8 cellular contexts compared by ENCODE assay signal in the genomic region with DNA sequence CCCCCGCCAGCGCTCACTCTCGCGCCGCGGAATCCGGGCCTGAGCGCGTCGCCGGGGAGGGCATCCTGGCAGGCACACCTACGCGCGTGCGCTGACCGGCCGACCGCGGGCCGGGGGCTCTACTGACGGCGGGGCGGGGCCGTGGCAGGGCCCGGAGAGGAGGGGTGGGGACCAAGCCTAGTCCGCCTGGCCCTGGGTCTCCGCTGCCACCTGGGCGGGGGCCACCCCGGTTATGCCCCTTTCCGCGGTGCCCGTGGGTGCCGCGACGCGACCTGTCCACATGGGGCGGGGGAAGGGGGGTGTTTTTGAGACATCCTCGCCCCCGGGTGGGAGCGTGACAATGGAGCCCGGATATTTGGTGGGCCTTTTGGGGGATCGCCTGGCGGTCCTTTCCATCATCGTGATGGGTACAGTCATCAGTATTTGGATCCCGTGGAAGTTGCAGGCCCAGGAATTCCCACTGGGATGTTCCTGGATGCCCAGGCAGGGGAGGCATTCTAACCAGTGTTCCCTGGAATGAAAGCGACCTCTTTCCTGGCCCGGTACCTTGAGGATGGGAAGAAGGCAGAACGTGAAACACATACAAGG. TPM values are rescaled to one million over a fixed set of nuclear protein-coding genes. Genes with fewer than 3 reads are reported as not detected.
DNase-seq lines count a peak whose midpoint lies in the region; ATAC-seq, FAIRE-seq and TF ChIP-seq lines count a peak whose summit lies in the region.

No MANE protein-coding gene starts in this region.

- H3K9ac ChIP-seq in HepG2 (ENCODE audit: insufficient read depth, low read depth, low read length), result no peak overlapping the region

- H3K4me3 ChIP-seq in right lobe of liver (peak overlapping the region in 2 of 3 donors; percentile 18 to 37), HepG2 (replicated peaks in 1 of 3; ENCODE audit: insufficient read depth in 1 of 3, low read depth in 2 of 3, low read length in 3 of 3) (no peak overlapping the region), dorsolateral prefrontal cortex (peak overlapping the region; percentile 61 to 93 (median 85)), aorta (ENCODE audit: low read length in 2 of 2) (peak overlapping the region; percentile 15 to 72), OCI-LY7 (ENCODE audit: low read depth, low read length, poor library complexity, severe bottlenecking) (no peak overlapping the region)

- ATAC-seq in right lobe of liver, result peak in 1 of 4 donors; percentile 26
- ATAC-seq in HepG2, result no peak
- peak; percentile 31 for ATAC-seq in aorta (ENCODE audit: low FRiP score)

- H4K20me1 ChIP-seq in HepG2 (ENCODE audit: insufficient read depth, low read length), result no peaks in the 10 kb centered on the region
- H4K20me1 ChIP-seq in OCI-LY7 (ENCODE audit: insufficient read depth, low read length), result no peaks in the 10 kb centered on the region

- TF ChIP-seq RAD21 in HepG2 (CRISPR knock-in tag; IDR thresholded peaks at IDR 0.05), result no peak

- FAIRE-seq in HepG2 (lab: Jason Lieb, UNC), result no peak

- BruUV-seq in HepG2 (replicated peaks; lab: Mats Ljungman, UMichigan), result no TSS peak
- BruUV-seq in OCI-LY7 (replicated peaks; lab: Mats Ljungman, UMichigan), result no TSS peak

- CTCF ChIA-PET in HepG2 (lab: Yijun Ruan, JAX; ENCODE audit: low intra/inter-chr PET ratio, low total read pairs), result no interaction called here
- CTCF ChIA-PET in OCI-LY7 (lab: Charles Lee; ENCODE audit: unreplicated experiment), result no interaction called here

- H3K27me3 ChIP-seq in right lobe of liver (peaks cover 0 to 42% of the 10 kb centered on the region in 2 donors), HepG2 (ENCODE audit: control insufficient read depth in 1 of 2, insufficient read depth in 2 of 2, low read length in 2 of 2) (peaks cover 3 to 28% of the 10 kb centered on the region in 2 experiments; a peak in 3 of 5 replicates), dorsolateral prefrontal cortex (no peaks in the 10 kb centered on the region), aorta (ENCODE audit: control insufficient read depth in 1 of 2, insufficient read depth in 2 of 2, low read length in 1 of 2) (no peaks in the 10 kb centered on the region)

- no peaks in the 10 kb centered on the region for H3K79me2 ChIP-seq in HepG2 (ENCODE audit: insufficient read depth, low read length)
- no peaks in the 10 kb centered on the region for H3K79me2 ChIP-seq in OCI-LY7 (ENCODE audit: insufficient read depth, low read depth, low read length)

- H3K36me3 ChIP-seq in right lobe of liver, result no peaks in the 10 kb centered on the region
- H3K36me3 ChIP-seq in HepG2 (replicated peaks in 1 of 2; ENCODE audit: control insufficient read depth in 1 of 2, insufficient read depth in 2 of 2, low read length in 2 of 2), result no peaks in the 10 kb centered on the region
- H3K36me3 ChIP-seq in aorta (ENCODE audit: control insufficient read depth in 1 of 2, insufficient read depth in 2 of 2, low read length in 1 of 2), result no peaks in the 10 kb centered on the region
- H3K36me3 ChIP-seq in OCI-LY7 (ENCODE audit: insufficient read depth, low read length), result no peaks in the 10 kb centered on the region

- in situ Hi-C loops in HepG2 (cut with HindIII; ENCODE audit: extremely low pct_ligation_motif_present, low pct_unique_long_range_greater_than_20kb), result no loop called here

- H3K4me1 ChIP-seq in right lobe of liver (peaks cover 0 to 12% (median 0%) of the 10 kb centered on the region in 4 donors), HepG2 (ENCODE audit: insufficient read depth, low read length) (0 out of 2 replicates have a peak, but pooled peaks cover 6% of the 10 kb centered on the region), aorta (ENCODE audit: control insufficient read depth in 1 of 2, insufficient read depth in 2 of 2, low read length in 2 of 2) (no peaks in the 10 kb centered on the region), OCI-LY7 (ENCODE audit: insufficient read depth, low read length, poor library complexity, severe bottlenecking) (no peaks in the 10 kb centered on the region)

- TF ChIP-seq EP300 in HepG2 (IDR thresholded peaks at IDR 0.05; ENCODE audit: low read depth in 2 of 2, low read length in 2 of 2) (no peak), HepG2 (CRISPR knock-in tag; IDR thresholded peaks at IDR 0.05; ENCODE audit: borderline replicate concordance) (no peak)

- intact Hi-C loops in right lobe of liver (cut with DNase I), result no loop called here
- intact Hi-C loops in HepG2 (cut with micrococcal nuclease; ENCODE audit: unreplicated experiment), result no loop called here
- intact Hi-C loops in dorsolateral prefrontal cortex (cut with DNase I), result loop anchor here (2.0 to 10.0 kb wide), 8 partner anchors 81 to 376 kb away; no protein-coding TSS in a partner anchor
- intact Hi-C loops in aorta (cut with DNase I), result loop anchor here (10.0 kb wide), 3 partner anchors 169 to 669 kb away; no protein-coding TSS in a partner anchor
- intact Hi-C loops in OCI-LY7 (cut with micrococcal nuclease; ENCODE audit: unreplicated experiment), result no loop called here

- H2AFZ ChIP-seq in HepG2 (ENCODE audit: low read length) (no peak overlapping the region), OCI-LY7 (ENCODE audit: low read length) (no peak overlapping the region)

- DNase-seq in right lobe of liver (no peak), HepG2 (ENCODE audit: low spot score) (no peak), dorsolateral prefrontal cortex (peak in 7 of 10 donors; percentile 7 to 43 (median 29)), myocyte (ENCODE audit: low read depth) (peak; percentile 46), aorta (peak in 1 of 2 donors; percentile 45), 8988T (no peak), OCI-LY7 (ENCODE audit: low spot score) (no peak)
- no peak for DNase-seq in central memory CD4-positive, alpha-beta T cell

- no peaks in the 10 kb centered on the region for H3K9me3 ChIP-seq in right lobe of liver
- no peaks in the 10 kb centered on the region for H3K9me3 ChIP-seq in HepG2 (ENCODE audit: low read length)
- no peaks in the 10 kb centered on the region for H3K9me3 ChIP-seq in aorta (ENCODE audit: control insufficient read depth, low read length)
- H3K9me3 ChIP-seq in OCI-LY7 (ENCODE audit: low read length), result no peaks in the 10 kb centered on the region

- no peaks in the 10 kb centered on the region for H3K9me2 ChIP-seq in OCI-LY7 (ENCODE audit: insufficient read depth, low read length)

- TF ChIP-seq POLR2A in right lobe of liver (IDR thresholded peaks at IDR 0.05), result no peak
- TF ChIP-seq POLR2A in HepG2 (IDR thresholded peaks at IDR 0.05; ENCODE audit: insufficient read depth in 1 of 2, low read depth in 2 of 2, low read length in 2 of 2), result no peak

- H3K27ac ChIP-seq in right lobe of liver (no peak overlapping the region), HepG2 (ENCODE audit: extremely low read length, insufficient read depth, low read length) (no peak overlapping the region), dorsolateral prefrontal cortex (peak overlapping the region in 55 of 59 donors; percentile 74 to 98 (median 96)), aorta (ENCODE audit: low read depth in 1 of 2, low read length in 2 of 2) (no peak overlapping the region), OCI-LY7 (ENCODE audit: low read depth, low read length, poor library complexity, severe bottlenecking) (no peak overlapping the region)

- POLR2A ChIA-PET in HepG2 (lab: Yijun Ruan, JAX) (no interaction called here), OCI-LY7 (lab: Charles Lee) (no interaction called here)

- H3K4me2 ChIP-seq in HepG2 (ENCODE audit: low read depth, low read length), result no peak overlapping the region
- no peak overlapping the region for H3K4me2 ChIP-seq in OCI-LY7 (ENCODE audit: low read length)

- TF ChIP-seq CTCF in right lobe of liver (IDR thresholded peaks at IDR 0.05) (no peak), HepG2 (CRISPR knock-in tag; IDR thresholded peaks at IDR 0.05) (no peak), dorsolateral prefrontal cortex (IDR thresholded peaks at IDR 0.05 in 54 of 56, conservative IDR thresholded peaks at IDR 0.05 in 2 of 56; ENCODE audit: low read depth in 1 of 56, partially characterized antibody in 56 of 56) (no peak), OCI-LY7 (conservative IDR thresholded peaks at IDR 0.05; ENCODE audit: low read length) (no peak)

- 19% methylated on average over 10 of the region's 48 CpGs for WGBS in right lobe of liver (ENCODE audit: insufficient coverage, low coverage, low lambda C conversion rate, missing lambda C conversion rate)
- WGBS in HepG2 (ENCODE audit: low lambda C conversion rate), result 76% methylated on average over 32 of the region's 48 CpGs
- 4% methylated on average over 39 to 48 of the region's 48 CpGs for WGBS in aorta, 2 donors

TF ChIP-seq in HepG2, 621 proteins besides CTCF, POLR2A, EP300 and RAD21 (continues in another document):
- no peak for TF ChIP-seq SP2 (CRISPR knock-in tag; IDR thresholded peaks at IDR 0.05)
- TF ChIP-seq BCL6 (CRISPR knock-in tag; IDR thresholded peaks at IDR 0.05), result no peak

RNA-seq across cellular contexts. Expression of a gene that starts 2.2 kb away (rescaled TPM):
- total RNA-seq in right lobe of liver (1 to 10 TPM; 1.2 to 2.4 (median 1.8) TPM), HepG2 (2016; rRNA removed; fragmentation: Illumina TruSeq; extraction: Trizol) (not detected in 2 replicates), dorsolateral prefrontal cortex (100 to 1,000 TPM; 340 to 857 (median 568) TPM), myocyte (536 and 591 TPM in 2 replicates), aorta (10 to 100 TPM; 10.2 to 19.4 TPM), OCI-LY7 (2022) (not detected in 2 replicates)
- total RNA-seq in HepG2 (2016; cell fraction: cytosol; rRNA removed; fragmentation: Illumina TruSeq; extraction: Trizol; ENCODE audit: low read depth), result not detected in 2 replicates
- total RNA-seq in HepG2 (2016; cell fraction: insoluble cytoplasmic fraction; rRNA removed; fragmentation: Illumina TruSeq; extraction: Trizol), result not detected in 2 replicates
- not detected in 2 replicates for total RNA-seq in HepG2 (2016; cell fraction: membrane; rRNA removed; fragmentation: Illumina TruSeq; extraction: Trizol)
- total RNA-seq in HepG2 (2016; cell fraction: nucleus; rRNA removed; fragmentation: Illumina TruSeq; extraction: Trizol), result not detected in 2 replicates
- polyA plus RNA-seq in HepG2 (2011; rRNA removed) (0.05 TPM in 2 replicates), aorta (1 to 10 TPM; 1.8 to 2.1 TPM)
- 0.05 and 0.15 TPM in 2 replicates for polyA plus RNA-seq in HepG2 (2011; cell fraction: cytosol; rRNA removed)
- polyA plus RNA-seq in HepG2 (2011; cell fraction: nucleus; rRNA removed), result 0.13 TPM in 1 of 2 replicates, not detected in the other
- 0.04 and 0.11 TPM in 2 replicates for polyA plus RNA-seq in HepG2 (2012)
- polyA plus RNA-seq in HepG2 (2016; cell fraction: cytosol; fragmentation: Illumina TruSeq; extraction: Trizol; ENCODE audit: low read depth), result not detected in 2 replicates
- not detected in 2 replicates for polyA plus RNA-seq in HepG2 (2016; cell fraction: insoluble cytoplasmic fraction; fragmentation: Illumina TruSeq; extraction: Trizol; ENCODE audit: low read depth)
- polyA plus RNA-seq in HepG2 (2016; cell fraction: membrane; fragmentation: Illumina TruSeq; extraction: Trizol; ENCODE audit: low read depth), result not detected in 2 replicates
- not detected in 2 replicates for polyA plus RNA-seq in HepG2 (2016; cell fraction: nucleus; fragmentation: Illumina TruSeq; extraction: Trizol; ENCODE audit: insufficient read depth, low read depth)
- 1.6 TPM in 1 of 2 replicates, not detected in the other for polyA minus RNA-seq in HepG2 (2011; rRNA and poly(A)+ RNA removed; ENCODE audit: low replicate concordance)
- not detected in 2 replicates for polyA minus RNA-seq in HepG2 (2011; cell fraction: cytosol; rRNA and poly(A)+ RNA removed)
- polyA minus RNA-seq in HepG2 (2011; cell fraction: nucleus; rRNA and poly(A)+ RNA removed), result 0.13 TPM in 1 of 2 replicates, not detected in the other
- polyA plus RNA-seq in myocyte (2012), result 461 TPM
- total RNA-seq in OCI-LY7 (2014; rRNA removed; shearing (Covaris generic)), result not detected in 2 replicates

Comparison
In these comparisons a context has a peak if more than half of its experiments do, and no peak if none do; other contexts are left out.
1. H3K4me3 ChIP-seq: peak in right lobe of liver (2 of 3), dorsolateral prefrontal cortex (59 of 59) and aorta (2 of 2); none in HepG2 (0 of 3) and OCI-LY7 (single experiment).
2. DNase-seq: peak in dorsolateral prefrontal cortex (7 of 10) and myocyte (single experiment); none in right lobe of liver (0 of 3), HepG2 (single experiment), 8988T (single experiment), central memory CD4-positive, alpha-beta T cell (single experiment) and OCI-LY7 (single experiment).
3. H3K27ac ChIP-seq: peak in dorsolateral prefrontal cortex (55 of 59); none in right lobe of liver (0 of 3), HepG2 (single experiment), aorta (0 of 2) and OCI-LY7 (single experiment).
4. RNA of a gene that starts 2.2 kb away (total RNA-seq): 536 to 591 TPM in myocyte and 340 to 857 TPM in dorsolateral prefrontal cortex; 10.2 to 19.4 TPM in aorta, 1.2 to 2.4 TPM in right lobe of liver, not detected in OCI-LY7 and not detected in HepG2; every median in the first group is over 10 times any median in the second.
5. intact Hi-C loops: an anchor here in dorsolateral prefrontal cortex (2.0 to 10.0 kb wide) and aorta (10.0 kb wide); none called in right lobe of liver, HepG2 and OCI-LY7.